In genomic region chr13:27339299-27339698, GRCh38 we compare ENCODE assay signal across 7 cellular contexts.
DNase-seq lines count a peak whose midpoint lies in the region; ATAC-seq, FAIRE-seq and TF ChIP-seq lines count a peak whose summit lies in the region.

No MANE protein-coding gene starts in this region.

- POLR2A ChIA-PET in RWPE1 (lab: Yijun Ruan, JAX; ENCODE audit: low non-redundant PET) = no interaction called here

- ATAC-seq in HG03159 (IDR thresholded peaks at IDR 0.05; ENCODE audit: unreplicated experiment) (peak; percentile 72), HG03196 (IDR thresholded peaks at IDR 0.05; ENCODE audit: unreplicated experiment) (no peak)

- FAIRE-seq in GM12892 (lab: Jason Lieb, UNC) = peak; percentile 54

- DNase-seq in GM12892 (ENCODE audit: insufficient read length) (no peak), RWPE1 (ENCODE audit: low spot score) (peak; percentile 41), amniotic epithelial cell (ENCODE audit: low read depth) (peak; percentile 56), lung microvascular endothelial cell (ENCODE audit: low read depth in 2 of 2) (peak; percentile 48 to 59), putamen (ENCODE audit: low spot score) (no peak)

- H3K27ac ChIP-seq in RWPE1 = no peak overlapping the region

- CTCF ChIA-PET in RWPE1 (lab: Yijun Ruan, JAX) = interaction anchor here (0.6 to 0.8 kb wide), 9 partner anchors 11 to 346 kb away, joined by 3 to 9 read pairs (median 4); no protein-coding TSS in a partner anchor

- no peak for TF ChIP-seq POLR2A in GM12892 (IDR thresholded peaks at IDR 0.05; ENCODE audit: low read depth, low read length)

- peak; percentile 33; the same call in 1 of the 2 replicates for TF ChIP-seq CTCF in RWPE1 (conservative IDR thresholded peaks at IDR 0.05; ENCODE audit: low read depth)

Comparison
In these comparisons a context has a peak if more than half of its experiments do, and no peak if none do; other contexts are left out.
1. DNase-seq: peak in RWPE1 (single experiment), amniotic epithelial cell (single experiment) and lung microvascular endothelial cell (2 of 2); none in GM12892 (single experiment) and putamen (single experiment).